Comparison of ENCODE assay signal across 8 cellular contexts in the genomic region with DNA sequence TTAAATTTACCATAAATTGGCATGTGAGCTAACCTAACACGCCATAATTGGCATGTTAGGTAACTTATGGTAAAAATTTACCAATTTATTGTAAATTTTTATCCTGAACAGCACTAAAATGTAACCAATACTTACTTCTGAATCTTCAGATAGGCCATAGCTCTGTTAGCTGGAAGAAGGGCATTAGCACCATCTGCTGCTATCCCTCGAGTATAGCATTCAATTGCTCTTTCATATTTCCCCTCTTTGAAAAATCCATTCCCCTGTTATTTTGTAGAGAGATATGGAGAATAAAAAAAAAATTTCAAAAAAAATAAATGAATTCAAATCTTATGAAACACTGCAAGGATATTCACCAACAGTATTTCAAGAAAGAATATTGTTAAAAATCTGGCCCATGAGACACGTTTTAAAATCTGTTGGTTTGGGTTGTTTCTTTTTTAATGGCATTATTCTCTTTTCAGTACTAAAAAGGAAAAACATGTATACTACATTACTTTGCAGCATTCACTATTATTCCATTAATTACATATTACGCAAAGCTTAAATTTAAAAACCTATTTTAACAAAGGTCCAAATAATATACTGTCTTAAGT. TPM values are rescaled to one million over a fixed set of nuclear protein-coding genes. Genes with fewer than 3 reads are reported as not detected.
A peak's percentile ranks its signal among the peaks of the same experiment; 100 is the strongest.
DNase-seq lines count a peak whose midpoint lies in the region; ATAC-seq and TF ChIP-seq lines count a peak whose summit lies in the region.

No MANE protein-coding gene starts in this region.

- H3K27me3 ChIP-seq in effector memory CD4-positive, alpha-beta T cell (replicated peaks; ENCODE audit: control insufficient read depth, insufficient read depth, low read length, poor library complexity, severe bottlenecking) = no peaks in the 10 kb centered on the region

- no peaks in the 10 kb centered on the region for H3K4me1 Mint-ChIP-seq in effector memory CD8-positive, alpha-beta T cell (ENCODE audit: low read depth in 2 of 2)
- H3K4me1 Mint-ChIP-seq in nephron = no peaks in the 10 kb centered on the region

- no peaks in the 10 kb centered on the region for H3K9me3 ChIP-seq in effector memory CD4-positive, alpha-beta T cell (ENCODE audit: control insufficient read depth, low read length)

- H3K4me1 ChIP-seq in effector memory CD4-positive, alpha-beta T cell (ENCODE audit: control insufficient read depth, insufficient read depth, low read length, poor library complexity, severe bottlenecking) = no peaks in the 10 kb centered on the region

- H3K36me3 ChIP-seq in effector memory CD4-positive, alpha-beta T cell (ENCODE audit: control insufficient read depth, insufficient read depth, low read length) = peaks cover 21% of the 10 kb centered on the region

- peaks cover 25% of the 10 kb centered on the region for H3K36me3 Mint-ChIP-seq in effector memory CD8-positive, alpha-beta T cell (ENCODE audit: insufficient read depth)
- peaks cover 44% of the 10 kb centered on the region for H3K36me3 Mint-ChIP-seq in nephron (ENCODE audit: low read depth)

- no peak overlapping the region for H3K4me3 ChIP-seq in effector memory CD4-positive, alpha-beta T cell (ENCODE audit: insufficient read depth, low read depth, low read length, poor library complexity, severe bottlenecking)

- no peaks in the 10 kb centered on the region for H3K27me3 Mint-ChIP-seq in effector memory CD8-positive, alpha-beta T cell
- no peaks in the 10 kb centered on the region for H3K27me3 Mint-ChIP-seq in nephron (ENCODE audit: low read depth)

- ATAC-seq in HG03103 (IDR thresholded peaks at IDR 0.05; ENCODE audit: low read depth, unreplicated experiment) = peak; percentile 56
- ATAC-seq in effector memory CD8-positive, alpha-beta T cell (replicated peaks) = peak; percentile 37

- TF ChIP-seq CTCF in nephron (IDR thresholded peaks at IDR 0.05; ENCODE audit: unreplicated experiment in 3 of 3) = peak; percentile 71 to 79 (median 74)

- H3K27ac Mint-ChIP-seq in effector memory CD8-positive, alpha-beta T cell = no peak overlapping the region
- no peak overlapping the region for H3K27ac Mint-ChIP-seq in nephron

- DNase-seq in NCI-H2107 treated with DMSO at 0.1 percent for 48 hours (lab: John Stamatoyannopoulos, UW; ENCODE audit: unreplicated experiment) (peak; percentile 8), NCI-H2107 (lab: John Stamatoyannopoulos, UW) (no peak), RPMI7951 (ENCODE audit: low read depth) (peak; percentile 26)
- no peak for DNase-seq in effector memory CD8-positive, alpha-beta T cell
- no peak for DNase-seq in activated CD4-positive, CD25-positive, alpha-beta regulatory T cell (lab: John Stamatoyannopoulos, UW)
- DNase-seq in effector memory CD4-positive, alpha-beta T cell = no peak

- no peak overlapping the region for H3K4me3 Mint-ChIP-seq in effector memory CD8-positive, alpha-beta T cell
- no peak overlapping the region for H3K4me3 Mint-ChIP-seq in nephron

- no peaks in the 10 kb centered on the region for H3K9me3 Mint-ChIP-seq in effector memory CD8-positive, alpha-beta T cell
- H3K9me3 Mint-ChIP-seq in nephron = no peaks in the 10 kb centered on the region

- no peak overlapping the region for H3K27ac ChIP-seq in effector memory CD4-positive, alpha-beta T cell (ENCODE audit: insufficient read depth, low read length, poor library complexity, severe bottlenecking)

RNA-seq across cellular contexts. Expression of a gene that starts 19.1 kb away (rescaled TPM):
- 20.1 and 24.6 TPM in 2 replicates for total RNA-seq in RPMI7951 (2014; rRNA removed; shearing (Covaris generic))

RNA-seq across cellular contexts. Expression of a gene that starts 38.5 kb away (rescaled TPM):
- 0.24 TPM in 1 of 2 replicates, not detected in the other for total RNA-seq in RPMI7951 (2014; rRNA removed; shearing (Covaris generic))

Comparison
In these comparisons a context has a peak if more than half of its experiments do, and no peak if none do; other contexts are left out.
1. DNase-seq: peak in NCI-H2107 treated with DMSO at 0.1 percent for 48 hours (single experiment) and RPMI7951 (single experiment); none in NCI-H2107 (single experiment), effector memory CD8-positive, alpha-beta T cell (0 of 3), activated CD4-positive, CD25-positive, alpha-beta regulatory T cell (0 of 4) and effector memory CD4-positive, alpha-beta T cell (0 of 3).